ENCODE assay signal across 8 cellular contexts in the genomic region with DNA sequence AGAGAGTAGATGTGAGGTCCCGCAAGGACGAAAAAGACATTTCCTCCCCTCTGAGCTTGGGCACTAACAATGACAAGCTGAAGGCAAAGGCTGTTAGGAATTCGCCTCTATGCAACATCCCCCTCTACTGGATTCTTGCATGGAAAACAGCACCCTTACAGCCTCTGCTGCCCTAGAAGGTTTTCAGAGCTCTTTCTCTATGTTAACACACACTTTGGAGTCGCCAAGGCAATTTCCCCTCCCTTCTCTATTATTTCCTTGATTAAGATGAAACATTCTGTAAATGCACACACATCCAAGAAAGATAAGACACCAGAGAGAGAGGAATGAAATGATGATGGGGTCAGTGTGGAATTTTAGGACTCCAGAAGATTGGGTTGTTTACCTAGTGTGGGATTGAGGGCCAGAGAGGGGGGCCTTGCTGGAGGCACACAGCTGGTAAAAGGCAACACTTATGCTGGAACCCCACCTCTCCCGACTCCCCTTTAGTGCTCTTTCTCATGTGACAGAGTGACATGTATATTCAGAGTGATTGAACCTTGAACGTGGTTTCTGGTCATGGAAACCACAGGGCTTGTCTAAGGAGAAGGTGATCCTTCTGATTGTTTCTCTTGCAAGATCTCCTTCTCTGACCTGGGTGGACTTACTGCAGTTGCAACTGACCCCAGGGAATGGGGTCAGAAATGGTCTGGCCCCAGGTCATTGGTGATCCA.
A peak's percentile ranks its signal among the peaks of the same experiment; 100 is the strongest.
DNase-seq lines count a peak whose midpoint lies in the region; ATAC-seq and TF ChIP-seq lines count a peak whose summit lies in the region.

No MANE protein-coding gene starts in this region.

- H3K4me3 ChIP-seq in NT2/D1 (ENCODE audit: insufficient read length, low read depth): no peak overlapping the region

- no peaks in the 10 kb centered on the region for H3K27me3 Mint-ChIP-seq in activated T-cell treated with anti-CD3 and anti-CD28 coated beads, Interleukin-2, amount 50 U/mL, for 72 hours (ENCODE audit: low read depth)
- peaks cover 7 to 20% of the 10 kb centered on the region in 2 donors for H3K27me3 Mint-ChIP-seq in natural killer cell (ENCODE audit: low read depth in 2 of 2)

- H3K36me3 ChIP-seq in NT2/D1 (ENCODE audit: insufficient read depth, insufficient read length, low read length): no peaks in the 10 kb centered on the region

- H3K4me3 Mint-ChIP-seq in activated T-cell treated with anti-CD3 and anti-CD28 coated beads, Interleukin-2, amount 50 U/mL, for 72 hours: peak overlapping the region; percentile 33 to 74
- H3K4me3 Mint-ChIP-seq in natural killer cell: no peak overlapping the region

- DNase-seq in 8988T (peak; percentile 57), GM04503 (ENCODE audit: low read depth) (peak; percentile 39), HPDE6-E6E7 (ENCODE audit: extremely low spot score) (peak; percentile 69), NT2/D1 (ENCODE audit: low read depth, low spot score) (peak; percentile 71), fibroblast of gingiva (ENCODE audit: low read depth) (peak; percentile 79), natural killer cell (no peak)
- peak; percentile 51 to 64 for DNase-seq in activated T-cell treated with anti-CD3 and anti-CD28 coated beads, Interleukin-2, amount 50 U/mL, for 72 hours

- intact Hi-C loops in natural killer cell (cut with micrococcal nuclease): loop anchor here (1.0 kb wide), 1 partner anchor 1060 kb away; no protein-coding TSS in a partner anchor

- H3K9me3 ChIP-seq in NT2/D1 (ENCODE audit: insufficient read depth, low read length): no peaks in the 10 kb centered on the region

- peak overlapping the region; percentile 69 for H3K27ac Mint-ChIP-seq in activated T-cell treated with anti-CD3 and anti-CD28 coated beads, Interleukin-2, amount 50 U/mL, for 72 hours
- H3K27ac Mint-ChIP-seq in natural killer cell: no peak overlapping the region

- peak; percentile 69 for TF ChIP-seq CTCF in natural killer cell (IDR thresholded peaks at IDR 0.05)

- peak; percentile 15 to 39 for ATAC-seq in activated T-cell treated with anti-CD3 and anti-CD28 coated beads, Interleukin-2, amount 50 U/mL, for 72 hours (replicated peaks in 1 of 2)
- ATAC-seq in natural killer cell: peak; percentile 72 to 85 (median 82)
- no peak for ATAC-seq in GM21786 (IDR thresholded peaks at IDR 0.05; ENCODE audit: unreplicated experiment)

- H3K27me3 ChIP-seq in NT2/D1 (ENCODE audit: insufficient read depth, insufficient read length): no peaks in the 10 kb centered on the region

- no peaks in the 10 kb centered on the region for H3K9me3 Mint-ChIP-seq in activated T-cell treated with anti-CD3 and anti-CD28 coated beads, Interleukin-2, amount 50 U/mL, for 72 hours
- no peaks in the 10 kb centered on the region for H3K9me3 Mint-ChIP-seq in natural killer cell

- no peaks in the 10 kb centered on the region for H3K36me3 Mint-ChIP-seq in activated T-cell treated with anti-CD3 and anti-CD28 coated beads, Interleukin-2, amount 50 U/mL, for 72 hours (ENCODE audit: insufficient read depth in 2 of 2)
- no peaks in the 10 kb centered on the region for H3K36me3 Mint-ChIP-seq in natural killer cell

- H3K4me1 ChIP-seq in NT2/D1 (ENCODE audit: insufficient read depth, insufficient read length): no peaks in the 10 kb centered on the region

- H3K9ac ChIP-seq in NT2/D1 (ENCODE audit: insufficient read length, low read depth): no peak overlapping the region

- H3K4me1 Mint-ChIP-seq in activated T-cell treated with anti-CD3 and anti-CD28 coated beads, Interleukin-2, amount 50 U/mL, for 72 hours (ENCODE audit: low read depth): peaks cover 67% of the 10 kb centered on the region
- H3K4me1 Mint-ChIP-seq in natural killer cell: peaks cover 0 to 19% of the 10 kb centered on the region in 2 donors
